Comparison of ENCODE assay signal across 14 cellular contexts in the genomic region with DNA sequence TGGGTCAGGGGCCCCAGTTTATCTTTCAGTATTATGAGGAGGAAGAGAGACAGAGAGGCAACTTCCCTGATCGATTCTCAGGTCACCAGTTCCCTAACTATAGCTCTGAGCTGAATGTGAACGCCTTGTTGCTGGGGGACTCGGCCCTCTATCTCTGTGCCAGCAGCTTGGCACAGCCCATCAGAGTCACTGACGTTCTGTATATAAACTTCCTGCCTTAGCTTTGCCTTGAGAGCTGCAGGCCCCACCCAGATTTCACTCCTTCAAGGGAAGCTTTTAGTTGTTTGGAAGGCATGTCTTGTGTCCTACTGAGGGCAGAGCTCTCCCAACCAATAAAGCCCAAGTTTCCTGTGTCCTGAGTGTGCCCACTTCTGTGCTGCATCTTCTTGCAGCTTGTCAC.
A peak's percentile ranks its signal among the peaks of the same experiment; 100 is the strongest.
DNase-seq lines count a peak whose midpoint lies in the region; ATAC-seq, FAIRE-seq and TF ChIP-seq lines count a peak whose summit lies in the region.
"Had no signal": no experiment of that assay in that cellular context is flagged by ENCODE, and none has a peak within 500 bp of the region (broad histone marks: within the 10 kb centered on the region; RNA-seq: fewer than 3 reads in every experiment).

No MANE protein-coding gene starts in this region.

- H3K27me3 ChIP-seq in CD8-positive, alpha-beta T cell (ENCODE audit: insufficient read depth, low read length): no peaks in the 10 kb centered on the region
- H3K27me3 ChIP-seq in mucosa of rectum (ENCODE audit: control insufficient read depth in 2 of 2, insufficient read depth in 2 of 2, low read length in 2 of 2): no peaks in the 10 kb centered on the region

- ATAC-seq in CD8-positive, alpha-beta T cell: peak; percentile 83
- no peak for ATAC-seq in HG02938 (IDR thresholded peaks at IDR 0.05; ENCODE audit: unreplicated experiment)

- H3K9me3 ChIP-seq in CD8-positive, alpha-beta T cell (ENCODE audit: low read length): no peaks in the 10 kb centered on the region
- no peaks in the 10 kb centered on the region for H3K9me3 ChIP-seq in mucosa of rectum (ENCODE audit: control insufficient read depth in 2 of 2, low read length in 2 of 2)
- H3K9me3 ChIP-seq: sigmoid colon had no signal

- peak overlapping the region; percentile 5 to 32 for H3K9ac ChIP-seq in mucosa of rectum (ENCODE audit: low read depth in 1 of 2, low read length in 2 of 2)

- POLR2A ChIA-PET in CD8-positive, alpha-beta T cell (lab: Charles Lee): interaction anchor here (0.6 to 1.7 kb wide), 8 partner anchors 10 to 308 kb away, joined by 3 to 6 read pairs (median 3); no protein-coding TSS in a partner anchor

- H3K27ac Mint-ChIP-seq in CD8-positive, alpha-beta T cell: peak overlapping the region; percentile 98
- peak overlapping the region; percentile 32 for H3K27ac Mint-ChIP-seq in activated T-helper 2 cell treated with anti-CD3 and anti-CD28 coated beads, Interferon-gamma antibody, Interleukin-2, Interleukin-4, amounts not matched to agents 10 μg/mL and 5 μg/mL and 100 μg/mL, durations not matched to agents 14 hours and 24 hours and 36 hours

- CTCF ChIA-PET in CD8-positive, alpha-beta T cell (lab: Charles Lee): interaction anchor here (1.3 to 8.0 kb wide), 9 partner anchors 9 to 311 kb away, joined by 3 to 54 read pairs (median 7); no protein-coding TSS in a partner anchor

- intact Hi-C loops in CD8-positive, alpha-beta T cell (cut with DNase I, micrococcal nuclease): no loop called here
- intact Hi-C loops in activated T-helper 2 cell treated with anti-CD3 and anti-CD28 coated beads, Interferon-gamma antibody, Interleukin-2, Interleukin-4, amounts not matched to agents 10 μg/mL and 5 μg/mL and 100 μg/mL, durations not matched to agents 14 hours and 24 hours and 36 hours (cut with micrococcal nuclease): no loop called here

- H3K4me1 ChIP-seq in CD8-positive, alpha-beta T cell (ENCODE audit: insufficient read depth, low read length): peaks cover 25% of the 10 kb centered on the region
- H3K4me1 ChIP-seq in mucosa of rectum (ENCODE audit: control insufficient read depth in 2 of 2, insufficient read depth in 2 of 2, low read length in 2 of 2): peaks cover 13 to 27% of the 10 kb centered on the region in 2 donors

- peak overlapping the region; percentile 58 for H3K27ac ChIP-seq in CD8-positive, alpha-beta T cell (ENCODE audit: low read depth, low read length)
- peak overlapping the region; percentile 71 to 84 for H3K27ac ChIP-seq in mucosa of rectum (ENCODE audit: low read depth in 2 of 2, low read length in 2 of 2)
- H3K27ac ChIP-seq: sigmoid colon had no signal

- no peak for TF ChIP-seq CTCF in CD8-positive, alpha-beta T cell (IDR thresholded peaks at IDR 0.05)

- H3K4me3 ChIP-seq in CD8-positive, alpha-beta T cell (ENCODE audit: low read depth, low read length): peak overlapping the region; percentile 17
- no peak overlapping the region for H3K4me3 ChIP-seq in mucosa of rectum (ENCODE audit: low read length in 2 of 2)
- H3K4me3 ChIP-seq: sigmoid colon had no signal

- H3K36me3 ChIP-seq in CD8-positive, alpha-beta T cell (ENCODE audit: insufficient read depth, low read length): no peaks in the 10 kb centered on the region
- no peaks in the 10 kb centered on the region for H3K36me3 ChIP-seq in mucosa of rectum (ENCODE audit: control insufficient read depth in 2 of 2, insufficient read depth in 2 of 2, low read length in 2 of 2)
- H3K36me3 ChIP-seq: sigmoid colon had no signal

- no peaks in the 10 kb centered on the region for H3K27me3 Mint-ChIP-seq in CD8-positive, alpha-beta T cell (ENCODE audit: low read depth)
- H3K27me3 Mint-ChIP-seq in activated T-helper 2 cell treated with anti-CD3 and anti-CD28 coated beads, Interferon-gamma antibody, Interleukin-2, Interleukin-4, amounts not matched to agents 10 μg/mL and 5 μg/mL and 100 μg/mL, durations not matched to agents 14 hours and 24 hours and 36 hours (ENCODE audit: low read depth): peaks cover 14% of the 10 kb centered on the region

- peak overlapping the region; percentile 74 for H3K4me3 Mint-ChIP-seq in CD8-positive, alpha-beta T cell
- no peak overlapping the region for H3K4me3 Mint-ChIP-seq in activated T-helper 2 cell treated with anti-CD3 and anti-CD28 coated beads, Interferon-gamma antibody, Interleukin-2, Interleukin-4, amounts not matched to agents 10 μg/mL and 5 μg/mL and 100 μg/mL, durations not matched to agents 14 hours and 24 hours and 36 hours (ENCODE audit: low read depth)

- H3K4me1 Mint-ChIP-seq in CD8-positive, alpha-beta T cell (ENCODE audit: low read depth): peaks cover 42% of the 10 kb centered on the region
- peaks cover 20% of the 10 kb centered on the region for H3K4me1 Mint-ChIP-seq in activated T-helper 2 cell treated with anti-CD3 and anti-CD28 coated beads, Interferon-gamma antibody, Interleukin-2, Interleukin-4, amounts not matched to agents 10 μg/mL and 5 μg/mL and 100 μg/mL, durations not matched to agents 14 hours and 24 hours and 36 hours (ENCODE audit: low read depth)

- no peaks in the 10 kb centered on the region for H3K36me3 Mint-ChIP-seq in CD8-positive, alpha-beta T cell
- H3K36me3 Mint-ChIP-seq in activated T-helper 2 cell treated with anti-CD3 and anti-CD28 coated beads, Interferon-gamma antibody, Interleukin-2, Interleukin-4, amounts not matched to agents 10 μg/mL and 5 μg/mL and 100 μg/mL, durations not matched to agents 14 hours and 24 hours and 36 hours (ENCODE audit: low read depth): no peaks in the 10 kb centered on the region

- peak in 3 of 7 experiments; percentile 29 to 61 (median 30) for DNase-seq in CD8-positive, alpha-beta T cell
- DNase-seq in LoVo (ENCODE audit: low spot score) (peak; percentile 27), GM12892 (ENCODE audit: insufficient read length) (no peak), MV-4-11 (lab: John Stamatoyannopoulos, UW) (no peak)
- no peak for DNase-seq in activated T-helper 2 cell treated with anti-CD3 and anti-CD28 coated beads, Interferon-gamma antibody, Interleukin-2, Interleukin-4, amounts not matched to agents 10 μg/mL and 5 μg/mL and 100 μg/mL, durations not matched to agents 14 hours and 24 hours and 36 hours (ENCODE audit: low spot score)
- DNase-seq: hypothalamus, kidney glomerular epithelial cell, MM.1S, NCI-H187, occipital lobe, sigmoid colon, T-helper 9 cell had no signal

- TF ChIP-seq POLR2A in GM12892 (IDR thresholded peaks at IDR 0.05; ENCODE audit: low read depth, low read length): no peak

- FAIRE-seq in GM12892 (lab: Jason Lieb, UNC): no peak

- no peaks in the 10 kb centered on the region for H3K9me3 Mint-ChIP-seq in CD8-positive, alpha-beta T cell
- H3K9me3 Mint-ChIP-seq in activated T-helper 2 cell treated with anti-CD3 and anti-CD28 coated beads, Interferon-gamma antibody, Interleukin-2, Interleukin-4, amounts not matched to agents 10 μg/mL and 5 μg/mL and 100 μg/mL, durations not matched to agents 14 hours and 24 hours and 36 hours: no peaks in the 10 kb centered on the region
